ENCODE assay signal across 7 cellular contexts in genomic region chr11:124839051-124839971, GRCh38. TPM values are rescaled to one million over a fixed set of nuclear protein-coding genes. Genes with fewer than 3 reads are reported as not detected.
DNase-seq lines count a peak whose midpoint lies in the region; ATAC-seq and TF ChIP-seq lines count a peak whose summit lies in the region.

No MANE protein-coding gene starts in this region.

- H3K4me1 ChIP-seq in left ventricle myocardium inferior (peaks cover 34% of the 10 kb centered on the region), smooth muscle cell (ENCODE audit: low read depth) (peaks cover 40% of the 10 kb centered on the region)

- H3K9me3 ChIP-seq in left ventricle myocardium inferior (replicated peaks) = no peaks in the 10 kb centered on the region
- H3K9me3 ChIP-seq in smooth muscle cell (replicated peaks; ENCODE audit: low read depth) = no peaks in the 10 kb centered on the region

- intact Hi-C loops in left ventricle myocardium inferior (cut with micrococcal nuclease) = loop anchor here (5.0 to 10.0 kb wide), 2 partner anchors 75 to 172 kb away; partner anchors contain the start of gene ESAM

- H3K9ac ChIP-seq in smooth muscle cell (ENCODE audit: low read depth) = no peak overlapping the region

- H3K27ac Mint-ChIP-seq in T-cell = no peak overlapping the region

- WGBS in smooth muscle cell (ENCODE audit: low lambda C conversion rate) = 2% methylated on average over 48 of the region's 88 CpGs

- H3F3A ChIP-seq in smooth muscle cell (ENCODE audit: low read depth) = peaks cover 10% of the 10 kb centered on the region

- peak overlapping the region in 2 of 3 donors; percentile 58 to 75 for H3K4me3 Mint-ChIP-seq in T-cell

- no peaks in the 10 kb centered on the region for H3K9me3 Mint-ChIP-seq in T-cell

- in situ Hi-C loops in GM13977 (cut with MboI; ENCODE audit: low pct_unique_long_range_greater_than_20kb, low sequenced_read_pairs, unreplicated experiment) = loop anchor here (25.0 kb wide), 1 partner anchor 177 kb away; the partner anchor contains the start of genes SIAE and SPA17

- POLR2A ChIA-PET in T-cell (lab: Charles Lee) = interaction anchor here in 1 of 2 donors (0.6 kb wide), 1 partner anchor 26 kb away, joined by 3 read pairs; no protein-coding TSS in a partner anchor

- no peak for TF ChIP-seq CTCF in GM13977 (IDR thresholded peaks at IDR 0.05; ENCODE audit: extremely low read depth, insufficient read depth, missing control alignments)
- no peak for TF ChIP-seq CTCF in left ventricle myocardium inferior (IDR thresholded peaks at IDR 0.05; ENCODE audit: borderline replicate concordance)
- no peak for TF ChIP-seq CTCF in smooth muscle cell (IDR thresholded peaks at IDR 0.05; ENCODE audit: borderline replicate concordance, insufficient read depth, poor library complexity, severe bottlenecking)

- ATAC-seq in T-cell (replicated peaks in 1 of 4) (peak in 2 of 4 experiments; percentile 15 to 17), GM21515 (IDR thresholded peaks at IDR 0.05; ENCODE audit: unreplicated experiment) (no peak), GM18870 (IDR thresholded peaks at IDR 0.05; ENCODE audit: unreplicated experiment) (no peak)

- H3K27ac ChIP-seq in left ventricle myocardium inferior (replicated peaks) (no peak overlapping the region), smooth muscle cell (ENCODE audit: low read depth) (no peak overlapping the region)

- peak overlapping the region; percentile 92 for H3K4me2 ChIP-seq in smooth muscle cell

- H3K36me3 ChIP-seq in left ventricle myocardium inferior = no peaks in the 10 kb centered on the region
- H3K36me3 ChIP-seq in smooth muscle cell (ENCODE audit: low read depth) = no peaks in the 10 kb centered on the region

- peaks cover 79% of the 10 kb centered on the region for H3K27me3 ChIP-seq in left ventricle myocardium inferior (ENCODE audit: low read depth)
- H3K27me3 ChIP-seq in smooth muscle cell (ENCODE audit: low read depth) = peaks cover 68% of the 10 kb centered on the region

- H3K4me1 Mint-ChIP-seq in T-cell = peaks cover 23 to 26% (median 24%) of the 10 kb centered on the region in 3 donors

- H3K36me3 Mint-ChIP-seq in T-cell = no peaks in the 10 kb centered on the region

- H3K79me2 ChIP-seq in smooth muscle cell (ENCODE audit: low read depth) = no peaks in the 10 kb centered on the region

- H2AFZ ChIP-seq in smooth muscle cell (ENCODE audit: low read depth) = peak overlapping the region; percentile 63

- H3K27me3 Mint-ChIP-seq in T-cell = peaks cover 51 to 79% of the 10 kb centered on the region in 2 donors

- H4K20me1 ChIP-seq in smooth muscle cell (ENCODE audit: low read depth) = no peaks in the 10 kb centered on the region

- H3K4me3 ChIP-seq in left ventricle myocardium inferior = peak overlapping the region; percentile 60
- peak overlapping the region; percentile 55 for H3K4me3 ChIP-seq in smooth muscle cell

- DNase-seq in GM13977 (ENCODE audit: low spot score) = peak; percentile 33
- no peak for DNase-seq in T-cell
- no peak for DNase-seq in left ventricle myocardium inferior
- DNase-seq in smooth muscle cell (lab: John Stamatoyannopoulos, UW; ENCODE audit: unreplicated experiment) = no peak
- no peak for DNase-seq in activated CD4-positive, CD25-positive, alpha-beta regulatory T cell (lab: John Stamatoyannopoulos, UW)

- CTCF ChIA-PET in T-cell (lab: Charles Lee) = interaction anchor here (0.6 to 1.6 kb wide), 5 partner anchors 37 to 421 kb away, joined by 3 to 7 read pairs (median 3); no protein-coding TSS in a partner anchor

RNA-seq across cellular contexts. Expression of gene ROBO3, which starts 25.9 kb away (rescaled TPM):
- total RNA-seq in T-cell (10 to 100 TPM; 10.2 to 24.7 (median 17.7) TPM), left ventricle myocardium inferior (3.9 TPM), smooth muscle cell (8.9 and 10.4 TPM in 2 replicates)
- 10.8 and 12.8 TPM in 2 replicates for polyA plus RNA-seq in smooth muscle cell

RNA-seq across cellular contexts. Expression of gene MSANTD2, which starts 39.1 kb away (rescaled TPM):
- total RNA-seq in T-cell (10 to 100 TPM; 10.1 to 25.2 (median 19.9) TPM), left ventricle myocardium inferior (2.7 TPM), smooth muscle cell (18.8 and 25.3 TPM in 2 replicates)
- polyA plus RNA-seq in smooth muscle cell = 11.4 and 13.6 TPM in 2 replicates

RNA-seq across cellular contexts. Expression of gene ROBO4, which starts 58.4 kb away (rescaled TPM):
- under 1 TPM in 3 of 5 donors, not detected in 2; 0.41 to 0.59 (median 0.50) TPM for total RNA-seq in T-cell
- 20.7 TPM for total RNA-seq in left ventricle myocardium inferior
- not detected in 2 replicates for total RNA-seq in smooth muscle cell
- 0.06 and 0.40 TPM in 2 replicates for polyA plus RNA-seq in smooth muscle cell

Comparison
In these comparisons a context has a peak if more than half of its experiments do, and no peak if none do; other contexts are left out.
1. RNA of gene ROBO4, which starts 58.4 kb away (total RNA-seq): 20.7 TPM in left ventricle myocardium inferior (single experiment); 0.41 to 0.59 TPM in T-cell and not detected in smooth muscle cell; every median in the first group is over 10 times any median in the second.